In genomic region chr5:91074615-91075014, GRCh38 we compare ENCODE assay signal across 8 cellular contexts.
A peak's percentile ranks its signal among the peaks of the same experiment; 100 is the strongest.
DNase-seq lines count a peak whose midpoint lies in the region; ATAC-seq and TF ChIP-seq lines count a peak whose summit lies in the region.

No MANE protein-coding gene starts in this region.

- intact Hi-C loops in PC-3 (cut with micrococcal nuclease), result loop anchor here (5.0 kb wide), 1 partner anchor 132 kb away; no protein-coding TSS in a partner anchor

- no peaks in the 10 kb centered on the region for H3K79me2 ChIP-seq in PC-3 (ENCODE audit: low read length)

- no peak overlapping the region for H3K9ac ChIP-seq in PC-3 (ENCODE audit: low read length)

- BruUV-seq in PC-3 (replicated peaks; lab: Mats Ljungman, UMichigan), result no TSS peak

- H3K36me3 ChIP-seq in PC-3 (ENCODE audit: low read depth, low read length) (no peaks in the 10 kb centered on the region), kidney epithelial cell (ENCODE audit: control insufficient read depth, insufficient read depth, low read length) (no peaks in the 10 kb centered on the region)

- H3K27me3 ChIP-seq in PC-3 (ENCODE audit: low read length) (no peaks in the 10 kb centered on the region), kidney epithelial cell (ENCODE audit: control insufficient read depth, insufficient read depth, low read length) (no peaks in the 10 kb centered on the region)

- no peak overlapping the region for H3K4me2 ChIP-seq in PC-3 (ENCODE audit: low read length)

- POLR2A ChIA-PET in PC-3 (lab: Charles Lee; ENCODE audit: unreplicated experiment), result no interaction called here

- peaks cover 44% of the 10 kb centered on the region for H3K4me1 ChIP-seq in PC-3 (ENCODE audit: insufficient read depth, low read length)

- no peaks in the 10 kb centered on the region for H4K20me1 ChIP-seq in PC-3 (ENCODE audit: low read length)

- H3K4me3 ChIP-seq in PC-3 (ENCODE audit: low read length) (no peak overlapping the region), kidney epithelial cell (ENCODE audit: low read depth, low read length) (no peak overlapping the region)

- H2AFZ ChIP-seq in PC-3 (ENCODE audit: low read length), result no peak overlapping the region

- no peaks in the 10 kb centered on the region for H3K9me2 ChIP-seq in PC-3 (replicated peaks; ENCODE audit: low read length)

- peak; percentile 73 for ATAC-seq in GM21619 (IDR thresholded peaks at IDR 0.05; ENCODE audit: unreplicated experiment)
- ATAC-seq in PC-3, result no peak

- TF ChIP-seq CTCF in PC-3 (conservative IDR thresholded peaks at IDR 0.05; ENCODE audit: low read depth, low read length) (no peak), kidney epithelial cell (IDR thresholded peaks at IDR 0.05; ENCODE audit: insufficient read depth, low read length, poor library complexity, severe bottlenecking) (no peak)

- no peaks in the 10 kb centered on the region for H3F3A ChIP-seq in PC-3 (ENCODE audit: low read length, unreplicated experiment)

- CTCF ChIA-PET in PC-3 (lab: Charles Lee), result no interaction called here

- no peaks in the 10 kb centered on the region for H3K9me3 ChIP-seq in PC-3 (ENCODE audit: low read length)

- no peak overlapping the region for H3K27ac ChIP-seq in PC-3 (ENCODE audit: low read length)

- DNase-seq in AG20443 (ENCODE audit: low spot score), result peak; percentile 14
- peak; percentile 21 for DNase-seq in PC-3
- peak; percentile 92 for DNase-seq in kidney epithelial cell (ENCODE audit: low read depth)
- no peak for DNase-seq in NCI-H1694 treated with DMSO at 0.1 percent for 48 hours (lab: John Stamatoyannopoulos, UW)
- DNase-seq in NCI-H1417 treated with DMSO at 0.1 percent for 48 hours (lab: John Stamatoyannopoulos, UW), result no peak
- no peak for DNase-seq in NCI-H748 treated with DMSO at 0.1 percent for 48 hours (lab: John Stamatoyannopoulos, UW)
- DNase-seq in activated CD4-positive, alpha-beta T cell treated with anti-CD3 and anti-CD28 coated beads for 1 hour, result no peak

Comparison
In these comparisons a context has a peak if more than half of its experiments do, and no peak if none do; other contexts are left out.
1. DNase-seq: peak in AG20443 (single experiment), PC-3 (single experiment) and kidney epithelial cell (single experiment); none in NCI-H1694 treated with DMSO at 0.1 percent for 48 hours (single experiment), NCI-H1417 treated with DMSO at 0.1 percent for 48 hours (single experiment), NCI-H748 treated with DMSO at 0.1 percent for 48 hours (single experiment) and activated CD4-positive, alpha-beta T cell treated with anti-CD3 and anti-CD28 coated beads for 1 hour (single experiment).